15 cellular contexts compared by ENCODE assay signal in genomic region chr5:147415663-147416062, GRCh38.
"Had no signal": no experiment of that assay in that cellular context is flagged by ENCODE, and none has a peak within 500 bp of the region (broad histone marks: within the 10 kb centered on the region; RNA-seq: fewer than 3 reads in every experiment).

No MANE protein-coding gene starts in this region.

- H3K27me3 ChIP-seq: adrenal gland, body of pancreas, right lobe of liver, spleen, testis had no signal

- H3K9me3 ChIP-seq: adrenal gland, body of pancreas, right lobe of liver, SK-N-SH, spleen, testis had no signal

- H3K4me1 ChIP-seq: right lobe of liver, spleen had no signal

- ATAC-seq: activated CD8-positive, alpha-beta memory T cell treated with anti-CD3 and anti-CD28 coated beads, Interleukin-2, amount 10 ng/mL, durations not matched to agents 7 days and 5 days; body of pancreas; right lobe of liver had no signal

- DNase-seq: activated CD4-positive, alpha-beta T cell treated with anti-CD3 and anti-CD28 coated beads, Interleukin-2, amount 50 U/mL, for 48 hours; activated CD8-positive, alpha-beta memory T cell treated with anti-CD3 and anti-CD28 coated beads, Interleukin-2, amount 10 ng/mL, durations not matched to agents 7 days and 5 days; activated naive CD4-positive, alpha-beta T cell treated with anti-CD3 and anti-CD28 coated beads, Interleukin-2, amount 50 U/mL, for 16 hours; activated T-cell treated with anti-CD3 and anti-CD28 coated beads, Interleukin-2, amount 50 U/mL, for 24 hours; adrenal gland; body of pancreas; cortex of kidney; effector CD8-positive, alpha-beta T cell; hypothalamus; kidney glomerular epithelial cell; right lobe of liver; SK-N-SH; spleen; T-helper 1 cell; testis had no signal

- H3K4me3 ChIP-seq: adrenal gland, body of pancreas, right lobe of liver, spleen, testis had no signal

- H3K27ac ChIP-seq: adrenal gland, body of pancreas, right lobe of liver, spleen, testis had no signal

- H3K36me3 ChIP-seq: adrenal gland, right lobe of liver had no signal
